1 cellular context compared by ENCODE assay signal in genomic region chr12:116737774-116738657, GRCh38.
TF ChIP-seq lines count a peak whose summit lies in the region.

A gene with protein sequence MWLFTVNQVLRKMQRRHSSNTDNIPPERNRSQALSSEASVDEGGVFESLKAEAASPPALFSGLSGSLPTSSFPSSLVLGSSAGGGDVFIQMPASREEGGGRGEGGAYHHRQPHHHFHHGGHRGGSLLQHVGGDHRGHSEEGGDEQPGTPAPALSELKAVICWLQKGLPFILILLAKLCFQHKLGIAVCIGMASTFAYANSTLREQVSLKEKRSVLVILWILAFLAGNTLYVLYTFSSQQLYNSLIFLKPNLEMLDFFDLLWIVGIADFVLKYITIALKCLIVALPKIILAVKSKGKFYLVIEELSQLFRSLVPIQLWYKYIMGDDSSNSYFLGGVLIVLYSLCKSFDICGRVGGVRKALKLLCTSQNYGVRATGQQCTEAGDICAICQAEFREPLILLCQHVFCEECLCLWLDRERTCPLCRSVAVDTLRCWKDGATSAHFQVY (plus strand): TSS chr12:116738315. CDS start chr12:116740498, 2,183 bp downstream.
SPRING1 (minus strand) TSS chr12:116738069; CDS start chr12:116737900, 169 bp downstream.

TF ChIP-seq in HepG2, 621 proteins besides CTCF, POLR2A, EP300 and RAD21 (continued from another document and continues in another):
- TF ChIP-seq ZNF280B (CRISPR knock-in tag; IDR thresholded peaks at IDR 0.05; ENCODE audit: borderline replicate concordance) (peak; percentile 28; the same call in 1 of the 2 replicates), HDAC2 (CRISPR knock-in tag; IDR thresholded peaks at IDR 0.05) (peak; percentile 53), ZNF335 (CRISPR knock-in tag; IDR thresholded peaks at IDR 0.05) (peak; percentile 68; the same call in 1 of the 2 replicates), ZNF430 (CRISPR knock-in tag; IDR thresholded peaks at IDR 0.05) (peak; percentile 82), ZNF614 (CRISPR knock-in tag; IDR thresholded peaks at IDR 0.05; ENCODE audit: borderline replicate concordance) (peak; percentile 69; the same call in 1 of the 2 replicates), ZNF160 (CRISPR knock-in tag; IDR thresholded peaks at IDR 0.05) (peak; percentile 43; the same call in 1 of the 2 replicates), ZNF562 (CRISPR knock-in tag; IDR thresholded peaks at IDR 0.05; ENCODE audit: borderline replicate concordance) (0 out of 2 replicates have a peak, but pooled peaks have one; percentile 18), SMYD3 (CRISPR knock-in tag; IDR thresholded peaks at IDR 0.05) (peak; percentile 63; the same call in 1 of the 2 replicates), GABPB1 (CRISPR knock-in tag; IDR thresholded peaks at IDR 0.05) (peak; percentile 96), FOXM1 (CRISPR knock-in tag; IDR thresholded peaks at IDR 0.05) (peak; percentile 94; the same call in 1 of the 2 replicates), KLF16 (CRISPR knock-in tag; IDR thresholded peaks at IDR 0.05) (peak in 1 of 2 experiments; percentile 84; a peak in 1 of 4 replicates), ZNF772 (CRISPR knock-in tag; IDR thresholded peaks at IDR 0.05) (peak; percentile 53; the same call in 1 of the 2 replicates), ELF3 (CRISPR knock-in tag; IDR thresholded peaks at IDR 0.05) (peak; percentile 59; the same call in 1 of the 2 replicates), U2AF1 (optimal IDR thresholded peaks at IDR 0.05; ENCODE audit: low read depth, low read length) (no peak), DMAP1 (CRISPR knock-in tag; IDR thresholded peaks at IDR 0.05) (peak; percentile 54; the same call in 1 of the 2 replicates), ZNF777 (CRISPR knock-in tag; IDR thresholded peaks at IDR 0.05) (no peak), HCFC1 (IDR thresholded peaks at IDR 0.05; ENCODE audit: low read depth, low read length) (peak; percentile 54; the same call in 1 of the 2 replicates), TARDBP (CRISPR knock-in tag; IDR thresholded peaks at IDR 0.05) (peak; percentile 83), HOXA3 (CRISPR knock-in tag; IDR thresholded peaks at IDR 0.05) (peak; percentile 83; the same call in 1 of the 2 replicates), ATF2 (CRISPR knock-in tag; IDR thresholded peaks at IDR 0.05) (peak; percentile 59), NFE2L2 (IDR thresholded peaks at IDR 0.05; ENCODE audit: low read length) (no peak), THRA (CRISPR knock-in tag; IDR thresholded peaks at IDR 0.05; ENCODE audit: borderline replicate concordance) (peak; percentile 61; the same call in 1 of the 2 replicates), ZNF460 (CRISPR knock-in tag; IDR thresholded peaks at IDR 0.05; ENCODE audit: borderline replicate concordance) (no peak), RCOR2 (CRISPR knock-in tag; IDR thresholded peaks at IDR 0.05) (no peak), FOXA1 (IDR thresholded peaks at IDR 0.05) (no peak), FOXA1 (CRISPR knock-in tag; IDR thresholded peaks at IDR 0.05) (peak; percentile 17; the same call in 1 of the 2 replicates), RELA (CRISPR knock-in tag; IDR thresholded peaks at IDR 0.05) (no peak), TOPORS (CRISPR knock-in tag; IDR thresholded peaks at IDR 0.05) (no peak), HOXA9 (CRISPR knock-in tag; IDR thresholded peaks at IDR 0.05; ENCODE audit: borderline replicate concordance) (no peak), FOXA3 (CRISPR knock-in tag; IDR thresholded peaks at IDR 0.05) (peak; percentile 53), ERF (CRISPR knock-in tag; IDR thresholded peaks at IDR 0.05) (peak; percentile 84), PRDM10 (CRISPR knock-in tag; IDR thresholded peaks at IDR 0.05; ENCODE audit: low read depth) (0 out of 2 replicates have a peak, but pooled peaks have one; percentile 49), HNRNPLL (IDR thresholded peaks at IDR 0.05; ENCODE audit: low read depth, low read length, poor library complexity, severe bottlenecking) (peak; percentile 86), PAXIP1 (CRISPR knock-in tag; conservative IDR thresholded peaks at IDR 0.05) (peak; percentile 58), ZNF891 (CRISPR knock-in tag; IDR thresholded peaks at IDR 0.05) (peak; percentile 24; the same call in 1 of the 2 replicates)
- TF ChIP-seq, protein P1, sequence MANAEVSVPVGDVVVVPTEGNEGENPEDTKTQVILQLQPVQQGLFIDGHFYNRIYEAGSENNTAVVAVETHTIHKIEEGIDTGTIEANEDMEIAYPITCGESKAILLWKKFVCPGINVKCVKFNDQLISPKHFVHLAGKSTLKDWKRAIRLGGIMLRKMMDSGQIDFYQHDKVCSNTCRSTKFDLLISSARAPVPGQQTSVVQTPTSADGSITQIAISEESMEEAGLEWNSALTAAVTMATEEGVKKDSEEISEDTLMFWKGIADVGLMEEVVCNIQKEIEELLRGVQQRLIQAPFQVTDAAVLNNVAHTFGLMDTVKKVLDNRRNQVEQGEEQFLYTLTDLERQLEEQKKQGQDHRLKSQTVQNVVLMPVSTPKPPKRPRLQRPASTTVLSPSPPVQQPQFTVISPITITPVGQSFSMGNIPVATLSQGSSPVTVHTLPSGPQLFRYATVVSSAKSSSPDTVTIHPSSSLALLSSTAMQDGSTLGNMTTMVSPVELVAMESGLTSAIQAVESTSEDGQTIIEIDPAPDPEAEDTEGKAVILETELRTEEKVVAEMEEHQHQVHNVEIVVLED (CRISPR knock-in tag; IDR thresholded peaks at IDR 0.05; ENCODE audit: borderline replicate concordance) = peak; percentile 92
- TF ChIP-seq, protein P2, sequence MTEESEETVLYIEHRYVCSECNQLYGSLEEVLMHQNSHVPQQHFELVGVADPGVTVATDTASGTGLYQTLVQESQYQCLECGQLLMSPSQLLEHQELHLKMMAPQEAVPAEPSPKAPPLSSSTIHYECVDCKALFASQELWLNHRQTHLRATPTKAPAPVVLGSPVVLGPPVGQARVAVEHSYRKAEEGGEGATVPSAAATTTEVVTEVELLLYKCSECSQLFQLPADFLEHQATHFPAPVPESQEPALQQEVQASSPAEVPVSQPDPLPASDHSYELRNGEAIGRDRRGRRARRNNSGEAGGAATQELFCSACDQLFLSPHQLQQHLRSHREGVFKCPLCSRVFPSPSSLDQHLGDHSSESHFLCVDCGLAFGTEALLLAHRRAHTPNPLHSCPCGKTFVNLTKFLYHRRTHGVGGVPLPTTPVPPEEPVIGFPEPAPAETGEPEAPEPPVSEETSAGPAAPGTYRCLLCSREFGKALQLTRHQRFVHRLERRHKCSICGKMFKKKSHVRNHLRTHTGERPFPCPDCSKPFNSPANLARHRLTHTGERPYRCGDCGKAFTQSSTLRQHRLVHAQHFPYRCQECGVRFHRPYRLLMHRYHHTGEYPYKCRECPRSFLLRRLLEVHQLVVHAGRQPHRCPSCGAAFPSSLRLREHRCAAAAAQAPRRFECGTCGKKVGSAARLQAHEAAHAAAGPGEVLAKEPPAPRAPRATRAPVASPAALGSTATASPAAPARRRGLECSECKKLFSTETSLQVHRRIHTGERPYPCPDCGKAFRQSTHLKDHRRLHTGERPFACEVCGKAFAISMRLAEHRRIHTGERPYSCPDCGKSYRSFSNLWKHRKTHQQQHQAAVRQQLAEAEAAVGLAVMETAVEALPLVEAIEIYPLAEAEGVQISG (CRISPR knock-in tag; IDR thresholded peaks at IDR 0.05) = peak; percentile 67; the same call in 1 of the 2 replicates
- TF ChIP-seq, protein P3, sequence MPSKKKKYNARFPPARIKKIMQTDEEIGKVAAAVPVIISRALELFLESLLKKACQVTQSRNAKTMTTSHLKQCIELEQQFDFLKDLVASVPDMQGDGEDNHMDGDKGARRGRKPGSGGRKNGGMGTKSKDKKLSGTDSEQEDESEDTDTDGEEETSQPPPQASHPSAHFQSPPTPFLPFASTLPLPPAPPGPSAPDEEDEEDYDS (CRISPR knock-in tag; IDR thresholded peaks at IDR 0.05) = peak; percentile 65
- TF ChIP-seq, protein P4, sequence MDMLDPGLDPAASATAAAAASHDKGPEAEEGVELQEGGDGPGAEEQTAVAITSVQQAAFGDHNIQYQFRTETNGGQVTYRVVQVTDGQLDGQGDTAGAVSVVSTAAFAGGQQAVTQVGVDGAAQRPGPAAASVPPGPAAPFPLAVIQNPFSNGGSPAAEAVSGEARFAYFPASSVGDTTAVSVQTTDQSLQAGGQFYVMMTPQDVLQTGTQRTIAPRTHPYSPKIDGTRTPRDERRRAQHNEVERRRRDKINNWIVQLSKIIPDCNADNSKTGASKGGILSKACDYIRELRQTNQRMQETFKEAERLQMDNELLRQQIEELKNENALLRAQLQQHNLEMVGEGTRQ (IDR thresholded peaks at IDR 0.05; ENCODE audit: low read depth, low read length) = peak; percentile 86
- TF ChIP-seq, protein P4 (CRISPR knock-in tag; IDR thresholded peaks at IDR 0.05; ENCODE audit: borderline replicate concordance) = peak; percentile 97; the same call in 1 of the 2 replicates
